Comparison of ENCODE assay signal across 9 cellular contexts in genomic region chr11:82701847-82702520, GRCh38. TPM values are rescaled to one million over a fixed set of nuclear protein-coding genes. Genes with fewer than 3 reads are reported as not detected.
DNase-seq lines count a peak whose midpoint lies in the region; ATAC-seq and TF ChIP-seq lines count a peak whose summit lies in the region.
"Had no signal": no experiment of that assay in that cellular context is flagged by ENCODE, and none has a peak within 500 bp of the region (broad histone marks: within the 10 kb centered on the region; RNA-seq: fewer than 3 reads in every experiment).

No MANE protein-coding gene starts in this region.

- H3K27me3 ChIP-seq in heart left ventricle (peaks cover 0 to 16% (median 0%) of the 10 kb centered on the region in 9 donors), GM23338 (ENCODE audit: insufficient read depth) (no peaks in the 10 kb centered on the region)

- intact Hi-C loops in heart left ventricle (cut with DNase I): loop anchor here in 2 of 10 donors (5.0 to 10.0 kb wide), 2 partner anchors 50 to 1057 kb away; no protein-coding TSS in a partner anchor
- intact Hi-C loops in left cardiac atrium (cut with DNase I): no loop called here
- intact Hi-C loops in sciatic nerve (cut with DNase I): no loop called here

- DNase-seq in heart left ventricle (no peak), left cardiac atrium (no peak), GM23338 (ENCODE audit: low spot score) (peak; percentile 78), NCI-H446 (lab: John Stamatoyannopoulos, UW) (peak; percentile 42 to 84), cardiac fibroblast (ENCODE audit: low read depth in 2 of 2) (peak; percentile 44 to 55), nephron progenitor cell (peak; percentile 62), sciatic nerve (ENCODE audit: low spot score) (no peak)

- TF ChIP-seq POLR2A in heart left ventricle (IDR thresholded peaks at IDR 0.05): no peak

- H3K4me3 Mint-ChIP-seq in GM23338: no peak overlapping the region
- no peak overlapping the region for H3K4me3 Mint-ChIP-seq in nephron progenitor cell

- H3K9me2 ChIP-seq in GM23338 (ENCODE audit: insufficient read depth): no peaks in the 10 kb centered on the region

- ATAC-seq in heart left ventricle (no peak), left cardiac atrium (no peak), GM23338 (peak; percentile 88), sciatic nerve (no peak), GM19463 (IDR thresholded peaks at IDR 0.05; ENCODE audit: unreplicated experiment) (no peak)

- H3K9me3 Mint-ChIP-seq in GM23338: no peaks in the 10 kb centered on the region
- H3K9me3 Mint-ChIP-seq in nephron progenitor cell: no peaks in the 10 kb centered on the region

- peak overlapping the region; percentile 14; the same call in 1 of the 2 replicates for H2AFZ ChIP-seq in GM23338

- H3K27ac ChIP-seq in heart left ventricle (no peak overlapping the region), GM23338 (ENCODE audit: low read depth) (no peak overlapping the region)
- H3K27ac ChIP-seq: epithelial cell of prostate had no signal

- TF ChIP-seq CTCF in heart left ventricle (IDR thresholded peaks at IDR 0.05): peak; percentile 13 to 66 (median 46)
- TF ChIP-seq CTCF in GM23338 (conservative IDR thresholded peaks at IDR 0.05; ENCODE audit: low read depth in 2 of 2): peak; percentile 91 to 92
- peak; percentile 73 for TF ChIP-seq CTCF in cardiac fibroblast (IDR thresholded peaks at IDR 0.05; ENCODE audit: low read depth, low read length)
- peak; percentile 77 for TF ChIP-seq CTCF in nephron progenitor cell (IDR thresholded peaks at IDR 0.05)

- H3K36me3 Mint-ChIP-seq in GM23338 (ENCODE audit: low read depth): no peaks in the 10 kb centered on the region
- no peaks in the 10 kb centered on the region for H3K36me3 Mint-ChIP-seq in nephron progenitor cell (ENCODE audit: low read depth)

- WGBS in heart left ventricle, 4 donors: 45 to 50% (median 48%) methylated on average over 7 of the region's 7 CpGs

- H4K20me1 ChIP-seq in GM23338 (replicated peaks; ENCODE audit: insufficient read depth): no peaks in the 10 kb centered on the region

- H3K27ac Mint-ChIP-seq in GM23338 (no peak overlapping the region), nephron progenitor cell (no peak overlapping the region)

- H3K4me1 ChIP-seq in heart left ventricle (no peaks in the 10 kb centered on the region), GM23338 (ENCODE audit: insufficient read depth) (no peaks in the 10 kb centered on the region)

- no peak overlapping the region for H3K4me2 ChIP-seq in GM23338

- H3K4me1 Mint-ChIP-seq in GM23338 (no peaks in the 10 kb centered on the region), nephron progenitor cell (no peaks in the 10 kb centered on the region)

- H3K27me3 Mint-ChIP-seq in GM23338 (ENCODE audit: insufficient read depth, low read depth, poor library complexity) (peaks cover 2% of the 10 kb centered on the region), nephron progenitor cell (ENCODE audit: low read depth, poor library complexity) (no peaks in the 10 kb centered on the region)

- no peaks in the 10 kb centered on the region for H3K79me2 ChIP-seq in GM23338 (replicated peaks; ENCODE audit: insufficient read depth)

- H3F3A ChIP-seq in GM23338 (replicated peaks; ENCODE audit: low read depth): no peaks in the 10 kb centered on the region

- H3K4me3 ChIP-seq in heart left ventricle (no peak overlapping the region), GM23338 (no peak overlapping the region), cardiac fibroblast (replicated peaks in 1 of 2; ENCODE audit: low read depth in 2 of 2, low read length in 2 of 2) (no peak overlapping the region)

- H3K36me3 ChIP-seq in heart left ventricle (no peaks in the 10 kb centered on the region), GM23338 (ENCODE audit: insufficient read depth) (no peaks in the 10 kb centered on the region)

- H3K9me3 ChIP-seq in heart left ventricle: no peaks in the 10 kb centered on the region

TF ChIP-seq in GM23338, 12 proteins besides CTCF, POLR2A, EP300 and RAD21:
- TF ChIP-seq JUNB (IDR thresholded peaks at IDR 0.05; ENCODE audit: unreplicated experiment): no peak
- TF ChIP-seq ZNF462 (CRISPR knock-in tag; IDR thresholded peaks at IDR 0.05): no peak
- TF ChIP-seq ZNF331 (CRISPR knock-in tag; IDR thresholded peaks at IDR 0.05; ENCODE audit: low read depth): no peak
- TF ChIP-seq ZNF114 (CRISPR knock-in tag; IDR thresholded peaks at IDR 0.05): no peak
- no peak for TF ChIP-seq EZH2phosphoT487 (IDR thresholded peaks at IDR 0.05; ENCODE audit: unreplicated experiment)
- TF ChIP-seq NANOG (IDR thresholded peaks at IDR 0.05; ENCODE audit: borderline replicate concordance): no peak
- TF ChIP-seq, protein P1, sequence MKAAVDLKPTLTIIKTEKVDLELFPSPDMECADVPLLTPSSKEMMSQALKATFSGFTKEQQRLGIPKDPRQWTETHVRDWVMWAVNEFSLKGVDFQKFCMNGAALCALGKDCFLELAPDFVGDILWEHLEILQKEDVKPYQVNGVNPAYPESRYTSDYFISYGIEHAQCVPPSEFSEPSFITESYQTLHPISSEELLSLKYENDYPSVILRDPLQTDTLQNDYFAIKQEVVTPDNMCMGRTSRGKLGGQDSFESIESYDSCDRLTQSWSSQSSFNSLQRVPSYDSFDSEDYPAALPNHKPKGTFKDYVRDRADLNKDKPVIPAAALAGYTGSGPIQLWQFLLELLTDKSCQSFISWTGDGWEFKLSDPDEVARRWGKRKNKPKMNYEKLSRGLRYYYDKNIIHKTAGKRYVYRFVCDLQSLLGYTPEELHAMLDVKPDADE (IDR thresholded peaks at IDR 0.05): no peak
- TF ChIP-seq STAT1 (IDR thresholded peaks at IDR 0.05; ENCODE audit: unreplicated experiment): no peak

RNA-seq across cellular contexts. Expression of gene FAM181B, which starts 31.7 kb away (rescaled TPM):
- total RNA-seq in heart left ventricle (under 1 TPM in 6 of 9 donors, not detected in 3; 0.07 to 0.35 (median 0.14) TPM), left cardiac atrium (1 to 10 TPM; 1.7 to 2.0 TPM), sciatic nerve (3.7 TPM)
- polyA plus RNA-seq in heart left ventricle (under 1 TPM; 0.06 to 0.11 TPM), GM23338 (2016; fragmentation: Nextera tagmentation; extraction: Ambion mirVana) (0.23 and 0.36 TPM in 2 replicates)
- 0.87 and 1.5 TPM in 2 replicates for total RNA-seq in GM23338 (2014; rRNA removed; shearing (Covaris generic))

Comparison
In these comparisons a context has a peak if more than half of its experiments do, and no peak if none do; other contexts are left out.
1. DNase-seq: peak in GM23338 (single experiment), NCI-H446 (2 of 2), cardiac fibroblast (2 of 2) and nephron progenitor cell (single experiment); none in heart left ventricle (0 of 5), left cardiac atrium (single experiment) and sciatic nerve (single experiment).
2. Peak in every context shown above with its lines, with median percentiles within 50 percentile points of each other: CTCF ChIP-seq.